20 cellular contexts compared by ENCODE assay signal in genomic region chr14:88470542-88471440, GRCh38.
DNase-seq lines count a peak whose midpoint lies in the region; TF ChIP-seq lines count a peak whose summit lies in the region.
"Had no signal": no experiment of that assay in that cellular context is flagged by ENCODE, and none has a peak within 500 bp of the region (broad histone marks: within the 10 kb centered on the region; RNA-seq: fewer than 3 reads in every experiment).

No MANE protein-coding gene starts in this region.

- no peak for TF ChIP-seq CTCF in dorsolateral prefrontal cortex (IDR thresholded peaks at IDR 0.05 in 54 of 56, conservative IDR thresholded peaks at IDR 0.05 in 2 of 56; ENCODE audit: low read depth in 1 of 56, partially characterized antibody in 56 of 56)
- TF ChIP-seq CTCF in spleen (IDR thresholded peaks at IDR 0.05 in 8 of 11, conservative IDR thresholded peaks at IDR 0.05 in 3 of 11), result no peak

- H2AFZ ChIP-seq in ACC112 (ENCODE audit: low read length, unreplicated experiment), result no peak overlapping the region
- H2AFZ ChIP-seq: neural progenitor cell had no signal

- no peaks in the 10 kb centered on the region for H3K9me3 ChIP-seq in spleen
- H3K9me3 ChIP-seq: right lobe of liver had no signal

- no peaks in the 10 kb centered on the region for H3K79me2 ChIP-seq in ACC112 (ENCODE audit: control insufficient read depth, insufficient read depth, low read length, unreplicated experiment)

- TF ChIP-seq POLR2A in spleen (IDR thresholded peaks at IDR 0.05), result no peak

- 89 to 94% (median 92%) methylated on average over 7 of the region's 7 CpGs for WGBS in spleen, 5 donors

- H3K4me3 ChIP-seq in ACC112 (ENCODE audit: low read depth, low read length) (no peak overlapping the region), dorsolateral prefrontal cortex (no peak overlapping the region), spleen (no peak overlapping the region)
- H3K4me3 ChIP-seq: neural progenitor cell, right lobe of liver had no signal

- DNase-seq in M059J (ENCODE audit: low read depth) (peak; percentile 56), dorsolateral prefrontal cortex (peak in 2 of 10 donors; percentile 46 to 55), lung microvascular endothelial cell (ENCODE audit: low read depth in 2 of 2) (peak; percentile 12 to 27), hippocampal formation (lab: John Stamatoyannopoulos, UW) (no peak), NCI-H82 (lab: John Stamatoyannopoulos, UW) (no peak), RKO (ENCODE audit: low spot score) (no peak), spleen (no peak)
- DNase-seq: activated CD4-positive, alpha-beta T cell treated with anti-CD3 and anti-CD28 coated beads for 1 hour; activated naive CD4-positive, alpha-beta T cell treated with anti-CD3 and anti-CD28 coated beads for 36 hours; CD8-positive, alpha-beta T cell; Kasumi-1; NCI-H1436 treated with DMSO at 0.1 percent for 48 hours; NCI-H226; right lobe of liver; SHP77 treated with DMSO at 0.1 percent for 48 hours; stimulated activated CD4-positive, alpha-beta T cell treated with anti-CD3 and anti-CD28 coated beads, Interleukin-2, amount 100 ng/mL, for 24 hours; substantia nigra; T-helper 9 cell had no signal

- H3K4me1 ChIP-seq in ACC112 (ENCODE audit: control insufficient read depth, insufficient read depth, low read length, unreplicated experiment) (peaks cover 35% of the 10 kb centered on the region), spleen (no peaks in the 10 kb centered on the region)
- H3K4me1 ChIP-seq: neural progenitor cell, right lobe of liver had no signal

- no peaks in the 10 kb centered on the region for H3K27me3 ChIP-seq in ACC112 (ENCODE audit: insufficient read depth, low read length)
- no peaks in the 10 kb centered on the region for H3K27me3 ChIP-seq in dorsolateral prefrontal cortex
- H3K27me3 ChIP-seq in spleen (replicated peaks in 1 of 7), result no peaks in the 10 kb centered on the region
- H3K27me3 ChIP-seq: neural progenitor cell, right lobe of liver had no signal

- H3K27ac ChIP-seq in ACC112 (ENCODE audit: low read depth, low read length) (peak overlapping the region; percentile 52), dorsolateral prefrontal cortex (peak overlapping the region in 47 of 59 donors; percentile 4 to 82 (median 55)), spleen (no peak overlapping the region)
- H3K27ac ChIP-seq: neural progenitor cell, right lobe of liver had no signal

- intact Hi-C loops in dorsolateral prefrontal cortex (cut with DNase I), result no loop called here
- intact Hi-C loops in spleen (cut with DNase I; ENCODE audit: low total_unique reads), result no loop called here

- H3K36me3 ChIP-seq in ACC112 (ENCODE audit: insufficient read depth, low read length), result peaks cover 26% of the 10 kb centered on the region
- H3K36me3 ChIP-seq in spleen, result peaks cover 0 to 60% (median 7%) of the 10 kb centered on the region in 6 donors

Comparison
In these comparisons a context has a peak if more than half of its experiments do, and no peak if none do; other contexts are left out.
1. H3K27ac ChIP-seq: peak in ACC112 (single experiment) and dorsolateral prefrontal cortex (47 of 59); none in spleen (0 of 8).
2. DNase-seq: peak in M059J (single experiment) and lung microvascular endothelial cell (2 of 2); none in hippocampal formation (0 of 2), NCI-H82 (single experiment), RKO (single experiment) and spleen (single experiment).